In genomic region chr21:17050156-17050555, GRCh38 we compare ENCODE assay signal across 1 cellular context.
TF ChIP-seq lines count a peak whose summit lies in the region.

No MANE protein-coding gene starts in this region.

TF ChIP-seq in IMR-90, 13 proteins besides CTCF, POLR2A, EP300 and RAD21:
- no peak for TF ChIP-seq SMC3 (IDR thresholded peaks at IDR 0.05; ENCODE audit: low read depth, low read length)
- no peak for TF ChIP-seq ELK1 (IDR thresholded peaks at IDR 0.05; ENCODE audit: borderline replicate concordance, low read depth, low read length)
- no peak for TF ChIP-seq MXI1 (IDR thresholded peaks at IDR 0.05; ENCODE audit: borderline replicate concordance, low read depth, low read length)
- TF ChIP-seq RCOR1 (IDR thresholded peaks at IDR 0.05; ENCODE audit: insufficient replicate concordance, low read length) = no peak
- no peak for TF ChIP-seq RFX5 (IDR thresholded peaks at IDR 0.05; ENCODE audit: low read depth, low read length)
- TF ChIP-seq NFE2L2 (IDR thresholded peaks at IDR 0.05; ENCODE audit: low read depth, low read length) = no peak
- no peak for TF ChIP-seq CEBPB (IDR thresholded peaks at IDR 0.05; ENCODE audit: low read depth, low read length)
